In the genomic region with DNA sequence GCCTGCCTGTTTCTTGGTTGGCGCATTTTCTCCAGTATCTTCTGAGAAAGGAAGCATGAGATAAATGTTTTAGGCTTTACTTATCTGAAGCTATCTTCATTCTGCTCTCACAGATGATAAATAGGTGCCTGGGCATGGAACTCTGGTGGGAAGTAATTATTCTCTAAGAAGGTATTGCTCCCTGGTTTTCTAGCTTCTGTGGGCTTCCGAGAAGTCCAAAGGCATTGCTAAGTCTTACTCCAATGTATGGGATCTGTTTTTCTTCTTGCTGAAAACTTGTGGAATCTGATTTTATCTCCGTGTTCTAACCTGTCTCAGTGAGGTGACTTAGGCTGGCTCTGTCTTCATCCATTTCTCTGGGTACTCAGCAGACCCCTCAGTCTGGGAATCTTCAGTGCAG, we compare ENCODE assay signal across 24 cellular contexts.
DNase-seq lines count a peak whose midpoint lies in the region; ATAC-seq and TF ChIP-seq lines count a peak whose summit lies in the region.
"Had no signal": no experiment of that assay in that cellular context is flagged by ENCODE, and none has a peak within 500 bp of the region (broad histone marks: within the 10 kb centered on the region; RNA-seq: fewer than 3 reads in every experiment).

No MANE protein-coding gene starts in this region.

- no peak overlapping the region for H2BK15ac ChIP-seq in mesendoderm (replicated peaks; ENCODE audit: low read depth)

- H3K23ac ChIP-seq in mesendoderm (ENCODE audit: low read length) (no peak overlapping the region), trophoblast cell (ENCODE audit: low read length) (no peak overlapping the region)

- peaks cover 11% of the 10 kb centered on the region; the same call in 1 of the 2 replicates for H3K4me1 ChIP-seq in GM23338 (ENCODE audit: insufficient read depth)
- peaks cover 3% of the 10 kb centered on the region for H3K4me1 ChIP-seq in mesendoderm (ENCODE audit: control insufficient read depth, low read depth, low read length)
- peaks cover 9 to 27% of the 10 kb centered on the region in 2 experiments for H3K4me1 ChIP-seq in trophoblast cell (ENCODE audit: control insufficient read depth in 1 of 2, insufficient read depth in 2 of 2, low read length in 2 of 2)
- H3K4me1 ChIP-seq: A549, BE2C, BLaER1 had no signal

- H2BK120ac ChIP-seq in mesendoderm (ENCODE audit: low read depth, low read length), result no peak overlapping the region
- no peak overlapping the region for H2BK120ac ChIP-seq in trophoblast cell (ENCODE audit: insufficient read depth, low read length, poor library complexity)

- no peak overlapping the region for H3K56ac ChIP-seq in mesendoderm (ENCODE audit: low read length)

- no peaks in the 10 kb centered on the region for H4K20me1 ChIP-seq in GM23338 (replicated peaks; ENCODE audit: insufficient read depth)
- H4K20me1 ChIP-seq: BLaER1 had no signal

- no peaks in the 10 kb centered on the region for H3K36me3 Mint-ChIP-seq in GM23338 (ENCODE audit: low read depth)
- H3K36me3 Mint-ChIP-seq: CD14-positive monocyte; CD4-positive, alpha-beta memory T cell; CD4-positive, CD25-positive, alpha-beta regulatory T cell; CD8-positive, alpha-beta memory T cell had no signal

- H3K4me3 Mint-ChIP-seq in GM23338, result no peak overlapping the region
- H3K4me3 Mint-ChIP-seq: CD14-positive monocyte; CD4-positive, alpha-beta memory T cell; CD4-positive, CD25-positive, alpha-beta regulatory T cell; CD8-positive, alpha-beta memory T cell had no signal

- H3K27ac Mint-ChIP-seq in GM23338, result no peak overlapping the region
- H3K27ac Mint-ChIP-seq: CD4-positive, alpha-beta memory T cell; CD4-positive, CD25-positive, alpha-beta regulatory T cell; CD8-positive, alpha-beta memory T cell had no signal

- TF ChIP-seq CTCF in GM23338 (conservative IDR thresholded peaks at IDR 0.05; ENCODE audit: low read depth in 2 of 2), result no peak

- intact Hi-C loops in cardiac septum (cut with DNase I), result no loop called here

- no peak overlapping the region for H3K18ac ChIP-seq in mesendoderm (ENCODE audit: low read length)
- H3K18ac ChIP-seq in trophoblast cell (ENCODE audit: low read length), result no peak overlapping the region

- no peak overlapping the region for H2BK5ac ChIP-seq in mesendoderm (ENCODE audit: low read length)
- H2BK5ac ChIP-seq in trophoblast cell (ENCODE audit: low read depth, low read length, poor library complexity), result no peak overlapping the region

- no peak overlapping the region for H4K12ac ChIP-seq in trophoblast cell (ENCODE audit: low read depth, low read length)

- H3K79me2 ChIP-seq in GM23338 (replicated peaks; ENCODE audit: insufficient read depth) (no peaks in the 10 kb centered on the region), mesendoderm (ENCODE audit: control insufficient read depth, insufficient read depth, low read length) (no peaks in the 10 kb centered on the region), trophoblast cell (ENCODE audit: control insufficient read depth, insufficient read depth, low read length, poor library complexity) (no peaks in the 10 kb centered on the region)

- no peak overlapping the region for H3K9ac ChIP-seq in mesendoderm (ENCODE audit: low read length)
- no peak overlapping the region for H3K9ac ChIP-seq in trophoblast cell (ENCODE audit: low read length)
- H3K9ac ChIP-seq: BLaER1 had no signal

- H2AFZ ChIP-seq in GM23338 (peak overlapping the region; percentile 74; the same call in 1 of the 2 replicates), trophoblast cell (ENCODE audit: insufficient read depth, low read length, poor library complexity) (no peak overlapping the region)

- H2AK5ac ChIP-seq in mesendoderm (ENCODE audit: low read length) (no peak overlapping the region), trophoblast cell (ENCODE audit: low read length) (no peak overlapping the region)

- peaks cover 6% of the 10 kb centered on the region; the same call in 1 of the 2 replicates for H3K9me2 ChIP-seq in GM23338 (ENCODE audit: insufficient read depth)

- DNase-seq in GM23338 (ENCODE audit: low spot score) (no peak), mesendoderm (peak; percentile 33), trophoblast cell (peak in 1 of 2 donors; percentile 73), ureter (ENCODE audit: low spot score) (no peak), cardiac septum (ENCODE audit: low spot score) (no peak), dermis blood vessel endothelial cell (no peak)
- DNase-seq: C1 segment of cervical spinal cord; CD4-positive, alpha-beta memory T cell; CD4-positive, CD25-positive, alpha-beta regulatory T cell; CD8-positive, alpha-beta memory T cell; COR-L47; DMS 273 treated with DMSO at 0.1 percent for 48 hours; DMS153; DMS53; DMS79; DND-41; EL; GDM1 had no signal

- no peak overlapping the region for H3K14ac ChIP-seq in trophoblast cell (ENCODE audit: low read length)

- H3K27ac ChIP-seq in GM23338 (ENCODE audit: low read depth) (no peak overlapping the region), mesendoderm (ENCODE audit: low read depth, low read length) (no peak overlapping the region), trophoblast cell (ENCODE audit: low read depth, low read length) (peak overlapping the region; percentile 71)
- H3K27ac ChIP-seq: 22Rv1, A549, BLaER1 had no signal

- no peaks in the 10 kb centered on the region for H3K9me3 ChIP-seq in trophoblast cell (ENCODE audit: insufficient read depth, low read depth, low read length)
- H3K9me3 ChIP-seq: A549, BE2C, BLaER1 had no signal

- H3K4me2 ChIP-seq in GM23338, result no peak overlapping the region
- no peak overlapping the region for H3K4me2 ChIP-seq in mesendoderm (ENCODE audit: low read length)
- H3K4me2 ChIP-seq in trophoblast cell (ENCODE audit: low read length), result no peak overlapping the region
- H3K4me2 ChIP-seq: A549, BLaER1 had no signal

- no peak overlapping the region for H3K4me3 ChIP-seq in GM23338
- no peak overlapping the region for H3K4me3 ChIP-seq in mesendoderm (ENCODE audit: low read length)
- H3K4me3 ChIP-seq in trophoblast cell (ENCODE audit: low read depth, low read length), result no peak overlapping the region
- H3K4me3 ChIP-seq: A549, BLaER1, GM12878 had no signal

- no peaks in the 10 kb centered on the region; the same call in 2 of the 3 replicates for H3K9me3 Mint-ChIP-seq in GM23338
- H3K9me3 Mint-ChIP-seq: CD8-positive, alpha-beta memory T cell had no signal

- no peak overlapping the region for H4K8ac ChIP-seq in mesendoderm (ENCODE audit: low read depth, low read length)
- no peak overlapping the region for H4K8ac ChIP-seq in trophoblast cell (ENCODE audit: low read depth, low read length)

- H4K5ac ChIP-seq in mesendoderm (ENCODE audit: low read length), result no peak overlapping the region

- H3F3A ChIP-seq in GM23338 (replicated peaks; ENCODE audit: low read depth), result 0 out of 2 replicates have a peak, but pooled peaks cover 3% of the 10 kb centered on the region

- no CpG with 5 or more reads among the region's 3 CpGs for WGBS in mesendoderm (ENCODE audit: extremely low coverage, insufficient coverage, low lambda C conversion rate)
- WGBS in trophoblast cell (ENCODE audit: extremely low coverage, insufficient coverage, insufficient read length), result no CpG with 5 or more reads among the region's 3 CpGs

- H3K4ac ChIP-seq in mesendoderm (ENCODE audit: low read depth, low read length) (no peak overlapping the region), trophoblast cell (ENCODE audit: low read depth, low read length) (no peak overlapping the region)

- H2BK12ac ChIP-seq in trophoblast cell (ENCODE audit: low read length), result no peak overlapping the region

- peaks cover 3% of the 10 kb centered on the region for H3K27me3 Mint-ChIP-seq in GM23338 (ENCODE audit: insufficient read depth, low read depth, poor library complexity)
- H3K27me3 Mint-ChIP-seq: CD4-positive, alpha-beta memory T cell had no signal

- ATAC-seq in GM23338, result no peak
- ATAC-seq: GM12878 had no signal

- H3K4me1 Mint-ChIP-seq in GM23338, result peaks cover 20% of the 10 kb centered on the region
- H3K4me1 Mint-ChIP-seq: CD4-positive, alpha-beta memory T cell; CD4-positive, CD25-positive, alpha-beta regulatory T cell; CD8-positive, alpha-beta memory T cell had no signal

- no peak overlapping the region for H4K91ac ChIP-seq in trophoblast cell (ENCODE audit: low read depth, low read length)

- H3K36me3 ChIP-seq in GM23338 (ENCODE audit: insufficient read depth) (no peaks in the 10 kb centered on the region), mesendoderm (ENCODE audit: control insufficient read depth, insufficient read depth, low read length) (no peaks in the 10 kb centered on the region), trophoblast cell (ENCODE audit: control insufficient read depth in 1 of 2, insufficient read depth in 2 of 2, low read length in 2 of 2) (no peaks in the 10 kb centered on the region)
- H3K36me3 ChIP-seq: BE2C, BLaER1 had no signal

- H3K27me3 ChIP-seq in GM23338 (ENCODE audit: insufficient read depth), result no peaks in the 10 kb centered on the region
- no peaks in the 10 kb centered on the region for H3K27me3 ChIP-seq in mesendoderm (ENCODE audit: insufficient read depth, low read length, poor library complexity)
- no peaks in the 10 kb centered on the region for H3K27me3 ChIP-seq in trophoblast cell (ENCODE audit: insufficient read depth, low read length)
- H3K27me3 ChIP-seq: BE2C, BLaER1 had no signal

- H3K79me1 ChIP-seq in mesendoderm (ENCODE audit: low read length) (no peaks in the 10 kb centered on the region), trophoblast cell (ENCODE audit: low read length) (peaks cover 5% of the 10 kb centered on the region)

TF ChIP-seq in GM23338, 12 proteins besides CTCF, POLR2A, EP300 and RAD21 (continues in another document):
- TF ChIP-seq EZH2phosphoT487 (IDR thresholded peaks at IDR 0.05; ENCODE audit: unreplicated experiment), result no peak
- TF ChIP-seq ZNF114 (CRISPR knock-in tag; IDR thresholded peaks at IDR 0.05), result no peak
- no peak for TF ChIP-seq NANOG (IDR thresholded peaks at IDR 0.05; ENCODE audit: borderline replicate concordance)
- no peak for TF ChIP-seq JUNB (IDR thresholded peaks at IDR 0.05; ENCODE audit: unreplicated experiment)
- no peak for TF ChIP-seq ZNF331 (CRISPR knock-in tag; IDR thresholded peaks at IDR 0.05; ENCODE audit: low read depth)
